Comparison of ENCODE assay signal across 9 cellular contexts in the genomic region with DNA sequence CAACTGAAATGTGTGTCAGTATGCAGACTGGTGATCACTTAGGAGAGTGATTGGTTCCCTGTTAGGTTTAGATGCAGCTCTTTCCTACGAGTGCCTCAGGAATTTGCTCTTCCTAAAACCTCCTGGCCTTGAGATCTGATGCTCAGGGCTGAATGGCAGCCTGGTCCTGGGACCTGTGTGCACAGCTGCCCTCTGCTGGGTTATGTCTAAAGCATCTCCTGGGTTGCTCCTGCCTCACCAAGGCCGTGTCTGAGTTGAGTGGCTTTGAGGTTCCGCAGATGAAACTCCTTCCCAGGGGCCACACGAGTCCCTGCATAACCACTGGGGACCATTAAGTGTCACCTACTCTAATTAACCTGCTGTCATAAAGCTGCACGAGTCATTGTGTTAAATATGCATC. TPM values are rescaled to one million over a fixed set of nuclear protein-coding genes. Genes with fewer than 3 reads are reported as not detected.
DNase-seq lines count a peak whose midpoint lies in the region; ATAC-seq and TF ChIP-seq lines count a peak whose summit lies in the region.
"Had no signal": no experiment of that assay in that cellular context is flagged by ENCODE, and none has a peak within 500 bp of the region (broad histone marks: within the 10 kb centered on the region; RNA-seq: fewer than 3 reads in every experiment).

No MANE protein-coding gene starts in this region.

- no peak overlapping the region for H3K4me3 Mint-ChIP-seq in type B pancreatic cell
- no peak overlapping the region for H3K4me3 Mint-ChIP-seq in T-helper 2 cell treated with Interferon-gamma antibody and Interleukin-4, amounts not matched to agents 5 μg/mL and 100 μg/mL, for 36 hours

- DNase-seq in heart left ventricle (no peak), cardiac septum (ENCODE audit: low spot score) (no peak), RWPE2 (ENCODE audit: low spot score) (no peak), left ventricle myocardium superior (no peak), type B pancreatic cell (ENCODE audit: extremely low spot score, unreplicated experiment) (no peak)
- DNase-seq in effector memory CD4-positive, alpha-beta T cell: no peak
- no peak for DNase-seq in T-helper 2 cell treated with Interferon-gamma antibody and Interleukin-4, amounts not matched to agents 5 μg/mL and 100 μg/mL, for 36 hours (ENCODE audit: low spot score)

- no peaks in the 10 kb centered on the region for H3K9me3 Mint-ChIP-seq in type B pancreatic cell
- no peaks in the 10 kb centered on the region for H3K9me3 Mint-ChIP-seq in T-helper 2 cell treated with Interferon-gamma antibody and Interleukin-4, amounts not matched to agents 5 μg/mL and 100 μg/mL, for 36 hours

- intact Hi-C loops in heart left ventricle (cut with DNase I): no loop called here
- intact Hi-C loops in cardiac septum (cut with DNase I): loop anchor here (5.0 kb wide), 1 partner anchor 979 kb away; no protein-coding TSS in a partner anchor
- intact Hi-C loops in left ventricle myocardium superior (cut with micrococcal nuclease): no loop called here

- H3K9me3 ChIP-seq in heart left ventricle (no peaks in the 10 kb centered on the region), RWPE2 (ENCODE audit: severe bottlenecking) (no peaks in the 10 kb centered on the region)
- no peaks in the 10 kb centered on the region for H3K9me3 ChIP-seq in effector memory CD4-positive, alpha-beta T cell (ENCODE audit: control insufficient read depth, low read length)

- TF ChIP-seq CTCF in heart left ventricle (IDR thresholded peaks at IDR 0.05) (peak in 6 of 12 donors; percentile 16 to 41 (median 20)), RWPE2 (IDR thresholded peaks at IDR 0.05; ENCODE audit: poor library complexity, severe bottlenecking) (peak; percentile 65), type B pancreatic cell (conservative IDR thresholded peaks at IDR 0.05) (peak; percentile 56)

- no peaks in the 10 kb centered on the region for H3K27me3 ChIP-seq in heart left ventricle
- H3K27me3 ChIP-seq in RWPE2 (ENCODE audit: insufficient read depth, poor library complexity, severe bottlenecking): no peaks in the 10 kb centered on the region
- no peaks in the 10 kb centered on the region for H3K27me3 ChIP-seq in effector memory CD4-positive, alpha-beta T cell (replicated peaks; ENCODE audit: control insufficient read depth, insufficient read depth, low read length, poor library complexity, severe bottlenecking)

- H3K36me3 ChIP-seq in heart left ventricle: peaks cover 0 to 36% (median 19%) of the 10 kb centered on the region in 9 donors
- no peaks in the 10 kb centered on the region for H3K36me3 ChIP-seq in RWPE2 (ENCODE audit: low read depth)
- peaks cover 7% of the 10 kb centered on the region for H3K36me3 ChIP-seq in effector memory CD4-positive, alpha-beta T cell (ENCODE audit: control insufficient read depth, insufficient read depth, low read length)

- peak in 3 of 4 donors; percentile 33 to 59 (median 56) for ATAC-seq in heart left ventricle
- peak; percentile 81 for ATAC-seq in RWPE2 (ENCODE audit: low read depth)
- peak; percentile 37 for ATAC-seq in left ventricle myocardium superior
- ATAC-seq in HG03520 (IDR thresholded peaks at IDR 0.05; ENCODE audit: unreplicated experiment): no peak

- H3K4me1 Mint-ChIP-seq in type B pancreatic cell (ENCODE audit: unreplicated experiment): peaks cover 14% of the 10 kb centered on the region
- H3K4me1 Mint-ChIP-seq in T-helper 2 cell treated with Interferon-gamma antibody and Interleukin-4, amounts not matched to agents 5 μg/mL and 100 μg/mL, for 36 hours (ENCODE audit: low read depth): peaks cover 8% of the 10 kb centered on the region

- no peak overlapping the region for H3K27ac Mint-ChIP-seq in type B pancreatic cell
- no peak overlapping the region for H3K27ac Mint-ChIP-seq in T-helper 2 cell treated with Interferon-gamma antibody and Interleukin-4, amounts not matched to agents 5 μg/mL and 100 μg/mL, for 36 hours

- H3K4me1 ChIP-seq in heart left ventricle: peaks cover 0 to 43% (median 3%) of the 10 kb centered on the region in 12 donors
- H3K4me1 ChIP-seq in RWPE2 (ENCODE audit: insufficient read depth, poor library complexity, severe bottlenecking): no peaks in the 10 kb centered on the region
- no peaks in the 10 kb centered on the region for H3K4me1 ChIP-seq in effector memory CD4-positive, alpha-beta T cell (ENCODE audit: control insufficient read depth, insufficient read depth, low read length, poor library complexity, severe bottlenecking)

- H3K27ac ChIP-seq in heart left ventricle (no peak overlapping the region), RWPE2 (ENCODE audit: poor library complexity, severe bottlenecking) (no peak overlapping the region)
- H3K27ac ChIP-seq in effector memory CD4-positive, alpha-beta T cell (ENCODE audit: insufficient read depth, low read length, poor library complexity, severe bottlenecking): no peak overlapping the region
- H3K27ac ChIP-seq: HL-60 had no signal

- no peaks in the 10 kb centered on the region for H3K27me3 Mint-ChIP-seq in type B pancreatic cell
- peaks cover 45% of the 10 kb centered on the region for H3K27me3 Mint-ChIP-seq in T-helper 2 cell treated with Interferon-gamma antibody and Interleukin-4, amounts not matched to agents 5 μg/mL and 100 μg/mL, for 36 hours (ENCODE audit: low read depth)

- WGBS in heart left ventricle, 4 donors: 61 to 74% (median 70%) methylated on average over 5 of the region's 5 CpGs

- TF ChIP-seq POLR2A in heart left ventricle (IDR thresholded peaks at IDR 0.05): no peak

- H3K4me3 ChIP-seq in heart left ventricle: no peak overlapping the region
- H3K4me3 ChIP-seq in RWPE2 (ENCODE audit: severe bottlenecking): no peak overlapping the region
- H3K4me3 ChIP-seq in effector memory CD4-positive, alpha-beta T cell (ENCODE audit: insufficient read depth, low read depth, low read length, poor library complexity, severe bottlenecking): no peak overlapping the region

- peaks cover 22% of the 10 kb centered on the region for H3K36me3 Mint-ChIP-seq in type B pancreatic cell
- no peaks in the 10 kb centered on the region for H3K36me3 Mint-ChIP-seq in T-helper 2 cell treated with Interferon-gamma antibody and Interleukin-4, amounts not matched to agents 5 μg/mL and 100 μg/mL, for 36 hours (ENCODE audit: low read depth)

RNA-seq across cellular contexts. Expression of a gene that starts 59.5 kb away (rescaled TPM):
- total RNA-seq in heart left ventricle (10 to 100 TPM in 7 of 9 donors, 1 to 10 TPM in 2; 8.2 to 16.2 (median 11.6) TPM), cardiac septum (7.2 TPM), left ventricle myocardium superior (11.8 TPM), type B pancreatic cell (ENCODE audit: low replicate concordance) (11.4 and 26.1 TPM in 2 replicates)
- 1 to 10 TPM; 4.9 to 5.1 TPM for polyA plus RNA-seq in heart left ventricle
